ENCODE assay signal across 17 cellular contexts in genomic region chr22:37135023-37135422, GRCh38. TPM values are rescaled to one million over a fixed set of nuclear protein-coding genes. Genes with fewer than 3 reads are reported as not detected.
"Had no signal": no experiment of that assay in that cellular context is flagged by ENCODE, and none has a peak within 500 bp of the region (broad histone marks: within the 10 kb centered on the region; RNA-seq: fewer than 3 reads in every experiment).

No MANE protein-coding gene starts in this region.

- FAIRE-seq: small intestine had no signal

- H3K27ac Mint-ChIP-seq: nephron progenitor cell had no signal

- H3K9me3 Mint-ChIP-seq: activated naive CD8-positive, alpha-beta T cell treated with anti-CD3 and anti-CD28 coated beads, Interleukin-2, amount 10 ng/mL, durations not matched to agents 7 days and 5 days; nephron progenitor cell had no signal

- H3K27me3 Mint-ChIP-seq: activated naive CD8-positive, alpha-beta T cell treated with anti-CD3 and anti-CD28 coated beads, Interleukin-2, amount 10 ng/mL, durations not matched to agents 7 days and 5 days had no signal

- ATAC-seq: right cardiac atrium had no signal

- H3K4me3 Mint-ChIP-seq: activated naive CD8-positive, alpha-beta T cell treated with anti-CD3 and anti-CD28 coated beads, Interleukin-2, amount 10 ng/mL, durations not matched to agents 7 days and 5 days; nephron progenitor cell had no signal

- DNase-seq: activated effector memory CD4-positive, alpha-beta T cell treated with Interleukin-2 at 50 U/mL for 16 hours; activated naive CD8-positive, alpha-beta T cell treated with anti-CD3 and anti-CD28 coated beads, Interleukin-2, amount 10 ng/mL, durations not matched to agents 7 days and 5 days; aorta; dermis blood vessel endothelial cell; foreskin melanocyte; mesenchymal stem cell; nephron progenitor cell; right cardiac atrium; SK-N-SH; small intestine; stimulated activated CD4-positive, alpha-beta T cell treated with anti-CD3 and anti-CD28 coated beads, Interleukin-4, amount 100 ng/mL, for 4 hours; stimulated activated CD8-positive, alpha-beta memory T cell treated with anti-CD3 and anti-CD28 coated beads, Interleukin-4, amount 100 ng/mL, for 48 hours; T-helper 1 cell had no signal

RNA-seq across cellular contexts. Expression of gene IL2RB, which starts 14.7 kb away (rescaled TPM):
- total RNA-seq: dermis blood vessel endothelial cell, fibroblast of lung, osteoblast had no signal

RNA-seq across cellular contexts. Expression of gene TMPRSS6, which starts 25.5 kb away (rescaled TPM):
- total RNA-seq: aorta, chondrocyte, dermis blood vessel endothelial cell, fibroblast of lung, osteoblast, right cardiac atrium, thoracic aorta had no signal
